In the genomic region with DNA sequence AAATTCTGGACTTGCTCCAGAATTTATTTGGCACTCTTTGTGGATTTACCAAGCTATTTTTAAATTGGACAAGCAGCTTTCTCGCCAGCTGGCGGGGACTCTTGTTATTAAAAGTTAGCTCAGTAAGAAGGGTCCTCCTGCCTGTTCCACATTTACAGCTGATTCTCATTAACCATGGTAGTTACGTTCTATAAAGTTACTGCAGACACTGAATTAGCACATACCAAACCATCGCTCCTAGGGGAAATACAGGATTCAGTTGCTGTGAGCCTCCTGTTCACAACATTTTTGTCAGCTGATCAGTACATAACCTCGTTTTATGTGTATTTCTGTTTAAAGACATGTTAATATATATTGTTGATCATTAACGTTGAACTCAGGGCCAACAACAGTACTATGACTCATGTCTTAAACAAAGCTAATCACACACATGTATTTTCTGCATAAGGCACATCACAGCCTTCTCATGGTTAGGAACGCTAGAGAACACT, we compare ENCODE assay signal across 12 cellular contexts. TPM values are rescaled to one million over a fixed set of nuclear protein-coding genes. Genes with fewer than 3 reads are reported as not detected.
DNase-seq lines count a peak whose midpoint lies in the region; ATAC-seq and TF ChIP-seq lines count a peak whose summit lies in the region.
"Had no signal": no experiment of that assay in that cellular context is flagged by ENCODE, and none has a peak within 500 bp of the region (broad histone marks: within the 10 kb centered on the region; RNA-seq: fewer than 3 reads in every experiment).

No MANE protein-coding gene starts in this region.

- H2AFZ ChIP-seq in GM23338, result no peak overlapping the region

- intact Hi-C loops in adrenal gland (cut with DNase I), result no loop called here
- intact Hi-C loops in left cardiac atrium (cut with DNase I), result no loop called here
- intact Hi-C loops in testis (cut with DNase I; ENCODE audit: low total_unique reads), result loop anchor here (10.0 kb wide), 1 partner anchor 392 kb away; no protein-coding TSS in a partner anchor

- peak in 1 of 2 donors; percentile 18 for ATAC-seq in left cardiac atrium
- ATAC-seq in GM23338, result no peak
- ATAC-seq in activated CD8-positive, alpha-beta memory T cell treated with anti-CD3 and anti-CD28 coated beads, Interleukin-2, amount 10 ng/mL, durations not matched to agents 7 days and 5 days, result no peak

- peak; percentile 21 for DNase-seq in HT-29 (ENCODE audit: low spot score)
- DNase-seq in adrenal gland, result peak in 5 of 7 donors; percentile 30 to 72 (median 52)
- peak; percentile 52 for DNase-seq in left cardiac atrium
- DNase-seq in testis, result peak; percentile 70
- no peak for DNase-seq in GM23338 (ENCODE audit: low spot score)
- no peak for DNase-seq in activated CD8-positive, alpha-beta memory T cell treated with anti-CD3 and anti-CD28 coated beads, Interleukin-2, amount 10 ng/mL, durations not matched to agents 7 days and 5 days
- no peak for DNase-seq in EL
- DNase-seq: activated CD4-positive, alpha-beta T cell treated with anti-CD3 and anti-CD28 coated beads, Interleukin-2, amount 10 ng/mL, durations not matched to agents 7 days and 5 days; activated gamma-delta T cell; DND-41; Kasumi-1; NCI-H526 treated with DMSO at 0.1 percent for 48 hours had no signal

- H3K9me3 ChIP-seq in adrenal gland (replicated peaks in 1 of 3) (no peaks in the 10 kb centered on the region), testis (no peaks in the 10 kb centered on the region)

- peaks cover 56% of the 10 kb centered on the region for H3K36me3 Mint-ChIP-seq in GM23338 (ENCODE audit: low read depth)
- peaks cover 11% of the 10 kb centered on the region for H3K36me3 Mint-ChIP-seq in activated CD8-positive, alpha-beta memory T cell treated with anti-CD3 and anti-CD28 coated beads, Interleukin-2, amount 10 ng/mL, durations not matched to agents 7 days and 5 days

- H3K9me3 Mint-ChIP-seq in GM23338, result no peaks in the 10 kb centered on the region
- H3K9me3 Mint-ChIP-seq in activated CD8-positive, alpha-beta memory T cell treated with anti-CD3 and anti-CD28 coated beads, Interleukin-2, amount 10 ng/mL, durations not matched to agents 7 days and 5 days (ENCODE audit: low read depth), result no peaks in the 10 kb centered on the region
- H3K9me3 Mint-ChIP-seq: activated CD4-positive, alpha-beta T cell treated with anti-CD3 and anti-CD28 coated beads, Interleukin-2, amount 10 ng/mL, durations not matched to agents 7 days and 5 days had no signal

- H3K27ac Mint-ChIP-seq in GM23338, result no peak overlapping the region
- H3K27ac Mint-ChIP-seq in activated CD8-positive, alpha-beta memory T cell treated with anti-CD3 and anti-CD28 coated beads, Interleukin-2, amount 10 ng/mL, durations not matched to agents 7 days and 5 days, result no peak overlapping the region
- H3K27ac Mint-ChIP-seq: activated CD4-positive, alpha-beta T cell treated with anti-CD3 and anti-CD28 coated beads, Interleukin-2, amount 10 ng/mL, durations not matched to agents 7 days and 5 days had no signal

- H3K27ac ChIP-seq in adrenal gland, result peak overlapping the region; percentile 6 to 76 (median 66)
- H3K27ac ChIP-seq in testis, result no peak overlapping the region
- H3K27ac ChIP-seq in GM23338 (ENCODE audit: low read depth), result no peak overlapping the region

- H3K4me1 ChIP-seq in adrenal gland (replicated peaks in 1 of 2), result peaks cover 55 to 62% of the 10 kb centered on the region in 2 donors
- peaks cover 28% of the 10 kb centered on the region for H3K4me1 ChIP-seq in testis
- H3K4me1 ChIP-seq in GM23338 (ENCODE audit: insufficient read depth), result peaks cover 17% of the 10 kb centered on the region

- peaks cover 18% of the 10 kb centered on the region for H3K4me1 Mint-ChIP-seq in GM23338
- peaks cover 18% of the 10 kb centered on the region for H3K4me1 Mint-ChIP-seq in activated CD8-positive, alpha-beta memory T cell treated with anti-CD3 and anti-CD28 coated beads, Interleukin-2, amount 10 ng/mL, durations not matched to agents 7 days and 5 days

- H3K4me3 ChIP-seq in adrenal gland (peak overlapping the region in 1 of 4 donors; percentile 21), testis (no peak overlapping the region), GM23338 (no peak overlapping the region)

- CTCF ChIA-PET in activated CD8-positive, alpha-beta memory T cell treated with anti-CD3 and anti-CD28 coated beads, Interleukin-2, amount 10 ng/mL, durations not matched to agents 7 days and 5 days (lab: Charles Lee), result no interaction called here

- WGBS in adrenal gland, 4 donors, result 41 to 57% (median 50%) methylated on average over 7 of the region's 7 CpGs
- 40 to 45% methylated on average over 7 of the region's 7 CpGs for WGBS in testis, 2 donors

- no peak overlapping the region for H3K4me2 ChIP-seq in GM23338

- H3F3A ChIP-seq in GM23338 (replicated peaks; ENCODE audit: low read depth), result no peaks in the 10 kb centered on the region

- no peak overlapping the region for H3K4me3 Mint-ChIP-seq in GM23338
- H3K4me3 Mint-ChIP-seq in activated CD8-positive, alpha-beta memory T cell treated with anti-CD3 and anti-CD28 coated beads, Interleukin-2, amount 10 ng/mL, durations not matched to agents 7 days and 5 days, result no peak overlapping the region
- H3K4me3 Mint-ChIP-seq: activated CD4-positive, alpha-beta T cell treated with anti-CD3 and anti-CD28 coated beads, Interleukin-2, amount 10 ng/mL, durations not matched to agents 7 days and 5 days had no signal

- TF ChIP-seq POLR2A in adrenal gland (IDR thresholded peaks at IDR 0.05) (no peak), testis (IDR thresholded peaks at IDR 0.05) (no peak)

- no peaks in the 10 kb centered on the region for H3K9me2 ChIP-seq in GM23338 (ENCODE audit: insufficient read depth)

- peaks cover 0 to 6% of the 10 kb centered on the region in 2 donors for H3K36me3 ChIP-seq in adrenal gland (replicated peaks in 1 of 2)
- H3K36me3 ChIP-seq in testis (ENCODE audit: low read depth, missing control alignments), result no peaks in the 10 kb centered on the region
- H3K36me3 ChIP-seq in GM23338 (ENCODE audit: insufficient read depth), result peaks cover 39% of the 10 kb centered on the region

- no peaks in the 10 kb centered on the region for H3K27me3 ChIP-seq in adrenal gland
- H3K27me3 ChIP-seq in testis, result no peaks in the 10 kb centered on the region
- H3K27me3 ChIP-seq in GM23338 (ENCODE audit: insufficient read depth), result peaks cover 4% of the 10 kb centered on the region; the same call in 1 of the 2 replicates

- H3K27me3 Mint-ChIP-seq in GM23338 (ENCODE audit: insufficient read depth, low read depth, poor library complexity), result peaks cover 4% of the 10 kb centered on the region
- no peaks in the 10 kb centered on the region for H3K27me3 Mint-ChIP-seq in activated CD8-positive, alpha-beta memory T cell treated with anti-CD3 and anti-CD28 coated beads, Interleukin-2, amount 10 ng/mL, durations not matched to agents 7 days and 5 days
- H3K27me3 Mint-ChIP-seq: activated CD4-positive, alpha-beta T cell treated with anti-CD3 and anti-CD28 coated beads, Interleukin-2, amount 10 ng/mL, durations not matched to agents 7 days and 5 days had no signal

- H3K79me2 ChIP-seq in GM23338 (replicated peaks; ENCODE audit: insufficient read depth), result peaks cover 37% of the 10 kb centered on the region

- H4K20me1 ChIP-seq in GM23338 (replicated peaks; ENCODE audit: insufficient read depth), result peaks cover 21% of the 10 kb centered on the region

- no peak for TF ChIP-seq CTCF in adrenal gland (IDR thresholded peaks at IDR 0.05)
- TF ChIP-seq CTCF in testis (IDR thresholded peaks at IDR 0.05), result no peak
- no peak for TF ChIP-seq CTCF in GM23338 (conservative IDR thresholded peaks at IDR 0.05; ENCODE audit: low read depth in 2 of 2)

TF ChIP-seq in GM23338, 12 proteins besides CTCF, POLR2A, EP300 and RAD21 (continues in another document):
- TF ChIP-seq EZH2 (IDR thresholded peaks at IDR 0.05; ENCODE audit: low read depth, unreplicated experiment) (no peak), CREB1 (CRISPR knock-in tag; IDR thresholded peaks at IDR 0.05; ENCODE audit: low read depth) (no peak), STAT1 (IDR thresholded peaks at IDR 0.05; ENCODE audit: unreplicated experiment) (no peak)

RNA-seq across cellular contexts. Expression of gene LDAF1, which starts 4.2 kb away (rescaled TPM):
- 10.9 and 13.3 TPM in 2 replicates for total RNA-seq in HT-29 (2014; rRNA removed; shearing (Covaris generic))
- 100 to 1,000 TPM in 4 of 8 donors, 10 to 100 TPM in 3, 1 to 10 TPM in 1; 9.7 to 194 (median 123) TPM for total RNA-seq in adrenal gland
- polyA plus RNA-seq in adrenal gland, result 10 to 100 TPM in 1 of 3 donors, 1 to 10 TPM in 2; 5.3 to 21.6 (median 8.3) TPM
- 10 to 100 TPM; 36.4 to 58.5 TPM for total RNA-seq in left cardiac atrium
- 100 to 1,000 TPM in 1 of 2 donors, 10 to 100 TPM in 1; 54.2 to 131 TPM for total RNA-seq in testis
- 22.8 TPM for polyA plus RNA-seq in testis (ENCODE audit: insufficient read depth, low read depth, low replicate concordance)
- 33.8 TPM in 2 replicates for total RNA-seq in GM23338 (2014; rRNA removed; shearing (Covaris generic))
- 20.5 and 23.6 TPM in 2 replicates for polyA plus RNA-seq in GM23338 (2016; fragmentation: Nextera tagmentation; extraction: Ambion mirVana)
- total RNA-seq in activated CD8-positive, alpha-beta memory T cell treated with anti-CD3 and anti-CD28 coated beads, Interleukin-2, amount 10 ng/mL, durations not matched to agents 7 days and 5 days, result 1 to 10 TPM; 8.9 to 9.5 TPM

RNA-seq across cellular contexts. Expression of gene DNAH3, which starts 12.1 kb away (rescaled TPM):
- 0.34 and 0.38 TPM in 2 replicates for total RNA-seq in HT-29 (2014; rRNA removed; shearing (Covaris generic))
- under 1 TPM in 4 of 8 donors, not detected in 4; 0.14 to 0.40 (median 0.20) TPM for total RNA-seq in adrenal gland
- under 1 TPM in 1 of 3 donors, not detected in 2; 0.32 TPM for polyA plus RNA-seq in adrenal gland
- under 1 TPM in 1 of 2 donors, not detected in 1; 0.21 TPM for total RNA-seq in left cardiac atrium
- 10 to 100 TPM; 19.9 to 21.2 TPM for total RNA-seq in testis
- 11.7 TPM for polyA plus RNA-seq in testis (ENCODE audit: insufficient read depth, low read depth, low replicate concordance)
- total RNA-seq in GM23338 (2014; rRNA removed; shearing (Covaris generic)), result 1.2 and 1.3 TPM in 2 replicates
- 0.70 and 1.0 TPM in 2 replicates for polyA plus RNA-seq in GM23338 (2016; fragmentation: Nextera tagmentation; extraction: Ambion mirVana)
- under 1 TPM; 0.02 to 0.03 TPM for total RNA-seq in activated CD8-positive, alpha-beta memory T cell treated with anti-CD3 and anti-CD28 coated beads, Interleukin-2, amount 10 ng/mL, durations not matched to agents 7 days and 5 days
- total RNA-seq: activated CD4-positive, alpha-beta T cell treated with anti-CD3 and anti-CD28 coated beads, Interleukin-2, amount 10 ng/mL, durations not matched to agents 7 days and 5 days had no signal

RNA-seq across cellular contexts. Expression of gene ZP2, which starts 48.7 kb away (rescaled TPM):
- total RNA-seq in HT-29 (2014; rRNA removed; shearing (Covaris generic)), result not detected in 2 replicates
- not detected for total RNA-seq in adrenal gland
- polyA plus RNA-seq in adrenal gland, result not detected
- not detected for total RNA-seq in left cardiac atrium
- under 1 TPM in 1 of 2 donors, not detected in 1; 0.31 TPM for total RNA-seq in testis
- polyA plus RNA-seq in testis (ENCODE audit: insufficient read depth, low read depth, low replicate concordance), result 0.18 TPM
- total RNA-seq in GM23338 (2014; rRNA removed; shearing (Covaris generic)), result 0.16 TPM in 1 of 2 replicates, not detected in the other
- polyA plus RNA-seq in GM23338 (2016; fragmentation: Nextera tagmentation; extraction: Ambion mirVana), result not detected in 2 replicates
- total RNA-seq in activated CD8-positive, alpha-beta memory T cell treated with anti-CD3 and anti-CD28 coated beads, Interleukin-2, amount 10 ng/mL, durations not matched to agents 7 days and 5 days, result not detected
- total RNA-seq: activated CD4-positive, alpha-beta T cell treated with anti-CD3 and anti-CD28 coated beads, Interleukin-2, amount 10 ng/mL, durations not matched to agents 7 days and 5 days had no signal

Comparison
In these comparisons a context has a peak if more than half of its experiments do, and no peak if none do; other contexts are left out.
1. DNase-seq: peak in HT-29 (single experiment), adrenal gland (5 of 7), left cardiac atrium (single experiment) and testis (single experiment); none in GM23338 (single experiment), activated CD8-positive, alpha-beta memory T cell treated with anti-CD3 and anti-CD28 coated beads, Interleukin-2, amount 10 ng/mL, durations not matched to agents 7 days and 5 days (single experiment) and EL (single experiment).
2. H3K27ac ChIP-seq: peak in adrenal gland (5 of 5); none in testis (0 of 2) and GM23338 (single experiment).